1 cellular context compared by ENCODE assay signal in the genomic region with DNA sequence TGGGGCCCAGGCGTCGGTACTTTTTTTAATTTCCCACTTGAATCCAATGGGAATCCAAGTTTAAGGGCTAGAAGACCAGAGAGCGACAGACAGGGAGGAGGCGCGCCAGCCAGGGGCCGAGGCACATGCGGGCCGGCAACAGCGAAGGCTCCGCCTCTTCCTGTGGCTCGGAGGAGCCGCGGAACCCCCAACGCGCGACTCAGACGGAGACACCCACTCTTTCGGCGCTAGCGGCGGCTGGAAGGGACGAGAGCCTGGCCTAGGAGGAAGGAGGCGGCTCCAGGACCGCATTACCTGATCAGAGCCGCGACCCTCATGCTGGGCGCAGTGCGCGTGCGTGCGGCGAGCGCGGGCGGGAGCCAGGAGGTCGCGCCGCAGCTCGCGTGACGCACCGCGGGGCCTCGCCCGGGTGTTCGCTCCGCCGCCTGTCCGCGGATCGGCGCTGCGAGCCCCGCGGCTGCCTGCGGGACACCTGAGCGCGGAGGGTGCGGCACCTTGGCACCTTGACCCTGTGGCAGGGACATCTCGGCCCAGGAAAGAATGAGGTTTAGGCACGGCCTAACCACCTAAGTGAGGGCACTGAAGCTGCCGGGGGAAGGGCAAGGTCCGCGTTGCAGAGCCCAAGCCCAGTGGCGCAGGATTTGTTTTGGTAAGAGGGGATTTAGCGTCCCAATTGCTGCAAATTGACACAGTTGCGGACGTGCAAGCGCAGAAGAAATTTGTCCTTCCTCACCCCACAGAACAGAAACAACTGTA.
TF ChIP-seq lines count a peak whose summit lies in the region.

A gene with protein sequence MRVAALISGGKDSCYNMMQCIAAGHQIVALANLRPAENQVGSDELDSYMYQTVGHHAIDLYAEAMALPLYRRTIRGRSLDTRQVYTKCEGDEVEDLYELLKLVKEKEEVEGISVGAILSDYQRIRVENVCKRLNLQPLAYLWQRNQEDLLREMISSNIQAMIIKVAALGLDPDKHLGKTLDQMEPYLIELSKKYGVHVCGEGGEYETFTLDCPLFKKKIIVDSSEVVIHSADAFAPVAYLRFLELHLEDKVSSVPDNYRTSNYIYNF (minus strand): TSS at position 341 of the 756 bp plus-strand sequence. CDS start 24 bp downstream, at position 317.

TF ChIP-seq in K562, 482 proteins besides CTCF, POLR2A, EP300 and RAD21 (continued from another document and continues in another):
- TF ChIP-seq, protein P1, sequence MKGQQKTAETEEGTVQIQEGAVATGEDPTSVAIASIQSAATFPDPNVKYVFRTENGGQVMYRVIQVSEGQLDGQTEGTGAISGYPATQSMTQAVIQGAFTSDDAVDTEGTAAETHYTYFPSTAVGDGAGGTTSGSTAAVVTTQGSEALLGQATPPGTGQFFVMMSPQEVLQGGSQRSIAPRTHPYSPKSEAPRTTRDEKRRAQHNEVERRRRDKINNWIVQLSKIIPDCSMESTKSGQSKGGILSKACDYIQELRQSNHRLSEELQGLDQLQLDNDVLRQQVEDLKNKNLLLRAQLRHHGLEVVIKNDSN (CRISPR knock-in tag; IDR thresholded peaks at IDR 0.05): peak; percentile 21; the same call in 1 of the 2 replicates
- TF ChIP-seq, protein P2, sequence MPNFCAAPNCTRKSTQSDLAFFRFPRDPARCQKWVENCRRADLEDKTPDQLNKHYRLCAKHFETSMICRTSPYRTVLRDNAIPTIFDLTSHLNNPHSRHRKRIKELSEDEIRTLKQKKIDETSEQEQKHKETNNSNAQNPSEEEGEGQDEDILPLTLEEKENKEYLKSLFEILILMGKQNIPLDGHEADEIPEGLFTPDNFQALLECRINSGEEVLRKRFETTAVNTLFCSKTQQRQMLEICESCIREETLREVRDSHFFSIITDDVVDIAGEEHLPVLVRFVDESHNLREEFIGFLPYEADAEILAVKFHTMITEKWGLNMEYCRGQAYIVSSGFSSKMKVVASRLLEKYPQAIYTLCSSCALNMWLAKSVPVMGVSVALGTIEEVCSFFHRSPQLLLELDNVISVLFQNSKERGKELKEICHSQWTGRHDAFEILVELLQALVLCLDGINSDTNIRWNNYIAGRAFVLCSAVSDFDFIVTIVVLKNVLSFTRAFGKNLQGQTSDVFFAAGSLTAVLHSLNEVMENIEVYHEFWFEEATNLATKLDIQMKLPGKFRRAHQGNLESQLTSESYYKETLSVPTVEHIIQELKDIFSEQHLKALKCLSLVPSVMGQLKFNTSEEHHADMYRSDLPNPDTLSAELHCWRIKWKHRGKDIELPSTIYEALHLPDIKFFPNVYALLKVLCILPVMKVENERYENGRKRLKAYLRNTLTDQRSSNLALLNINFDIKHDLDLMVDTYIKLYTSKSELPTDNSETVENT (CRISPR knock-in tag; IDR thresholded peaks at IDR 0.05): peak; percentile 49; the same call in 1 of the 2 replicates
- TF ChIP-seq TEAD1 (CRISPR knock-in tag; IDR thresholded peaks at IDR 0.05): peak in 1 of 2 experiments; percentile 81; a peak in 2 of 4 replicates
- peak; percentile 90 for TF ChIP-seq PHF8 (IDR thresholded peaks at IDR 0.05; ENCODE audit: borderline replicate concordance, low read length)
- peak; percentile 98 for TF ChIP-seq NFE2 (IDR thresholded peaks at IDR 0.05; ENCODE audit: low read depth)
- peak; percentile 82 for TF ChIP-seq SUPT5H (IDR thresholded peaks at IDR 0.05)
- TF ChIP-seq, protein P3, sequence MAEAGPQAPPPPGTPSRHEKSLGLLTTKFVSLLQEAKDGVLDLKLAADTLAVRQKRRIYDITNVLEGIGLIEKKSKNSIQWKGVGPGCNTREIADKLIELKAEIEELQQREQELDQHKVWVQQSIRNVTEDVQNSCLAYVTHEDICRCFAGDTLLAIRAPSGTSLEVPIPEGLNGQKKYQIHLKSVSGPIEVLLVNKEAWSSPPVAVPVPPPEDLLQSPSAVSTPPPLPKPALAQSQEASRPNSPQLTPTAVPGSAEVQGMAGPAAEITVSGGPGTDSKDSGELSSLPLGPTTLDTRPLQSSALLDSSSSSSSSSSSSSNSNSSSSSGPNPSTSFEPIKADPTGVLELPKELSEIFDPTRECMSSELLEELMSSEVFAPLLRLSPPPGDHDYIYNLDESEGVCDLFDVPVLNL (CRISPR knock-in tag; IDR thresholded peaks at IDR 0.05; ENCODE audit: low read depth): no peak
- TF ChIP-seq, protein P4, sequence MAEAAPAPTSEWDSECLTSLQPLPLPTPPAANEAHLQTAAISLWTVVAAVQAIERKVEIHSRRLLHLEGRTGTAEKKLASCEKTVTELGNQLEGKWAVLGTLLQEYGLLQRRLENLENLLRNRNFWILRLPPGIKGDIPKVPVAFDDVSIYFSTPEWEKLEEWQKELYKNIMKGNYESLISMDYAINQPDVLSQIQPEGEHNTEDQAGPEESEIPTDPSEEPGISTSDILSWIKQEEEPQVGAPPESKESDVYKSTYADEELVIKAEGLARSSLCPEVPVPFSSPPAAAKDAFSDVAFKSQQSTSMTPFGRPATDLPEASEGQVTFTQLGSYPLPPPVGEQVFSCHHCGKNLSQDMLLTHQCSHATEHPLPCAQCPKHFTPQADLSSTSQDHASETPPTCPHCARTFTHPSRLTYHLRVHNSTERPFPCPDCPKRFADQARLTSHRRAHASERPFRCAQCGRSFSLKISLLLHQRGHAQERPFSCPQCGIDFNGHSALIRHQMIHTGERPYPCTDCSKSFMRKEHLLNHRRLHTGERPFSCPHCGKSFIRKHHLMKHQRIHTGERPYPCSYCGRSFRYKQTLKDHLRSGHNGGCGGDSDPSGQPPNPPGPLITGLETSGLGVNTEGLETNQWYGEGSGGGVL (CRISPR knock-in tag; IDR thresholded peaks at IDR 0.05): no peak
- TF ChIP-seq POLR2B (IDR thresholded peaks at IDR 0.05; ENCODE audit: low read depth, partially characterized antibody): peak; percentile 56
- no peak for TF ChIP-seq ZNF785 (CRISPR knock-in tag; IDR thresholded peaks at IDR 0.05)
- peak; percentile 58; the same call in 1 of the 2 replicates for TF ChIP-seq KLF13 (tag; IDR thresholded peaks at IDR 0.05; ENCODE audit: borderline replicate concordance, low read depth)
- no peak for TF ChIP-seq ZNF347 (CRISPR knock-in tag; IDR thresholded peaks at IDR 0.05; ENCODE audit: low read depth)
- no peak for TF ChIP-seq ATF1 (CRISPR knock-in tag; IDR thresholded peaks at IDR 0.05)
- TF ChIP-seq ATF1 (tag; IDR thresholded peaks at IDR 0.05): peak; percentile 94
- TF ChIP-seq, protein P5, sequence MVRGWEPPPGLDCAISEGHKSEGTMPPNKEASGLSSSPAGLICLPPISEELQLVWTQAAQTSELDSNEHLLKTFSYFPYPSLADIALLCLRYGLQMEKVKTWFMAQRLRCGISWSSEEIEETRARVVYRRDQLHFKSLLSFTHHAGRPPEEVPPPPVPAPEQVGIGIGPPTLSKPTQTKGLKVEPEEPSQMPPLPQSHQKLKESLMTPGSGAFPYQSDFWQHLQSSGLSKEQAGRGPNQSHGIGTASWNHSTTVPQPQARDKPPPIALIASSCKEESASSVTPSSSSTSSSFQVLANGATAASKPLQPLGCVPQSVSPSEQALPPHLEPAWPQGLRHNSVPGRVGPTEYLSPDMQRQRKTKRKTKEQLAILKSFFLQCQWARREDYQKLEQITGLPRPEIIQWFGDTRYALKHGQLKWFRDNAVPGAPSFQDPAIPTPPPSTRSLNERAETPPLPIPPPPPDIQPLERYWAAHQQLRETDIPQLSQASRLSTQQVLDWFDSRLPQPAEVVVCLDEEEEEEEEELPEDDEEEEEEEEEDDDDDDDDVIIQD (CRISPR knock-in tag; IDR thresholded peaks at IDR 0.05): no peak
- no peak for TF ChIP-seq CBX8 (IDR thresholded peaks at IDR 0.05; ENCODE audit: borderline replicate concordance, extremely low read depth, low read depth, low read length, poor library complexity, severe bottlenecking)
- no peak for TF ChIP-seq RBM14 (IDR thresholded peaks at IDR 0.05; ENCODE audit: borderline replicate concordance, insufficient read depth, low read depth, low read length)
- TF ChIP-seq, protein P6, sequence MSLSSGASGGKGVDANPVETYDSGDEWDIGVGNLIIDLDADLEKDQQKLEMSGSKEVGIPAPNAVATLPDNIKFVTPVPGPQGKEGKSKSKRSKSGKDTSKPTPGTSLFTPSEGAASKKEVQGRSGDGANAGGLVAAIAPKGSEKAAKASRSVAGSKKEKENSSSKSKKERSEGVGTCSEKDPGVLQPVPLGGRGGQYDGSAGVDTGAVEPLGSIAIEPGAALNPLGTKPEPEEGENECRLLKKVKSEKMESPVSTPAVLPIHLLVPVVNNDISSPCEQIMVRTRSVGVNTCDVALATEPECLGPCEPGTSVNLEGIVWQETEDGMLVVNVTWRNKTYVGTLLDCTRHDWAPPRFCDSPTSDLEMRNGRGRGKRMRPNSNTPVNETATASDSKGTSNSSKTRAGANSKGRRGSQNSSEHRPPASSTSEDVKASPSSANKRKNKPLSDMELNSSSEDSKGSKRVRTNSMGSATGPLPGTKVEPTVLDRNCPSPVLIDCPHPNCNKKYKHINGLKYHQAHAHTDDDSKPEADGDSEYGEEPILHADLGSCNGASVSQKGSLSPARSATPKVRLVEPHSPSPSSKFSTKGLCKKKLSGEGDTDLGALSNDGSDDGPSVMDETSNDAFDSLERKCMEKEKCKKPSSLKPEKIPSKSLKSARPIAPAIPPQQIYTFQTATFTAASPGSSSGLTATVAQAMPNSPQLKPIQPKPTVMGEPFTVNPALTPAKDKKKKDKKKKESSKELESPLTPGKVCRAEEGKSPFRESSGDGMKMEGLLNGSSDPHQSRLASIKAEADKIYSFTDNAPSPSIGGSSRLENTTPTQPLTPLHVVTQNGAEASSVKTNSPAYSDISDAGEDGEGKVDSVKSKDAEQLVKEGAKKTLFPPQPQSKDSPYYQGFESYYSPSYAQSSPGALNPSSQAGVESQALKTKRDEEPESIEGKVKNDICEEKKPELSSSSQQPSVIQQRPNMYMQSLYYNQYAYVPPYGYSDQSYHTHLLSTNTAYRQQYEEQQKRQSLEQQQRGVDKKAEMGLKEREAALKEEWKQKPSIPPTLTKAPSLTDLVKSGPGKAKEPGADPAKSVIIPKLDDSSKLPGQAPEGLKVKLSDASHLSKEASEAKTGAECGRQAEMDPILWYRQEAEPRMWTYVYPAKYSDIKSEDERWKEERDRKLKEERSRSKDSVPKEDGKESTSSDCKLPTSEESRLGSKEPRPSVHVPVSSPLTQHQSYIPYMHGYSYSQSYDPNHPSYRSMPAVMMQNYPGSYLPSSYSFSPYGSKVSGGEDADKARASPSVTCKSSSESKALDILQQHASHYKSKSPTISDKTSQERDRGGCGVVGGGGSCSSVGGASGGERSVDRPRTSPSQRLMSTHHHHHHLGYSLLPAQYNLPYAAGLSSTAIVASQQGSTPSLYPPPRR (CRISPR knock-in tag; IDR thresholded peaks at IDR 0.05; ENCODE audit: borderline replicate concordance): 0 out of 2 replicates have a peak, but pooled peaks have one; percentile 49
- TF ChIP-seq PRMT5 (CRISPR knock-in tag; IDR thresholded peaks at IDR 0.05): no peak
- no peak for TF ChIP-seq PTBP1 (IDR thresholded peaks at IDR 0.05; ENCODE audit: low read depth, low read length)
- TF ChIP-seq PCBP2 (IDR thresholded peaks at IDR 0.05; ENCODE audit: low read depth, low read length, poor library complexity, severe bottlenecking): no peak
- TF ChIP-seq, protein P7, sequence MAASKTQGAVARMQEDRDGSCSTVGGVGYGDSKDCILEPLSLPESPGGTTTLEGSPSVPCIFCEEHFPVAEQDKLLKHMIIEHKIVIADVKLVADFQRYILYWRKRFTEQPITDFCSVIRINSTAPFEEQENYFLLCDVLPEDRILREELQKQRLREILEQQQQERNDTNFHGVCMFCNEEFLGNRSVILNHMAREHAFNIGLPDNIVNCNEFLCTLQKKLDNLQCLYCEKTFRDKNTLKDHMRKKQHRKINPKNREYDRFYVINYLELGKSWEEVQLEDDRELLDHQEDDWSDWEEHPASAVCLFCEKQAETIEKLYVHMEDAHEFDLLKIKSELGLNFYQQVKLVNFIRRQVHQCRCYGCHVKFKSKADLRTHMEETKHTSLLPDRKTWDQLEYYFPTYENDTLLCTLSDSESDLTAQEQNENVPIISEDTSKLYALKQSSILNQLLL (CRISPR knock-in tag; IDR thresholded peaks at IDR 0.05; ENCODE audit: borderline replicate concordance): no peak
- TF ChIP-seq, protein P8, sequence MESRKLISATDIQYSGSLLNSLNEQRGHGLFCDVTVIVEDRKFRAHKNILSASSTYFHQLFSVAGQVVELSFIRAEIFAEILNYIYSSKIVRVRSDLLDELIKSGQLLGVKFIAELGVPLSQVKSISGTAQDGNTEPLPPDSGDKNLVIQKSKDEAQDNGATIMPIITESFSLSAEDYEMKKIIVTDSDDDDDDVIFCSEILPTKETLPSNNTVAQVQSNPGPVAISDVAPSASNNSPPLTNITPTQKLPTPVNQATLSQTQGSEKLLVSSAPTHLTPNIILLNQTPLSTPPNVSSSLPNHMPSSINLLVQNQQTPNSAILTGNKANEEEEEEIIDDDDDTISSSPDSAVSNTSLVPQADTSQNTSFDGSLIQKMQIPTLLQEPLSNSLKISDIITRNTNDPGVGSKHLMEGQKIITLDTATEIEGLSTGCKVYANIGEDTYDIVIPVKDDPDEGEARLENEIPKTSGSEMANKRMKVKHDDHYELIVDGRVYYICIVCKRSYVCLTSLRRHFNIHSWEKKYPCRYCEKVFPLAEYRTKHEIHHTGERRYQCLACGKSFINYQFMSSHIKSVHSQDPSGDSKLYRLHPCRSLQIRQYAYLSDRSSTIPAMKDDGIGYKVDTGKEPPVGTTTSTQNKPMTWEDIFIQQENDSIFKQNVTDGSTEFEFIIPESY (CRISPR knock-in tag; IDR thresholded peaks at IDR 0.05): no peak; the same call in 1 of the 2 replicates
- TF ChIP-seq, protein P9, sequence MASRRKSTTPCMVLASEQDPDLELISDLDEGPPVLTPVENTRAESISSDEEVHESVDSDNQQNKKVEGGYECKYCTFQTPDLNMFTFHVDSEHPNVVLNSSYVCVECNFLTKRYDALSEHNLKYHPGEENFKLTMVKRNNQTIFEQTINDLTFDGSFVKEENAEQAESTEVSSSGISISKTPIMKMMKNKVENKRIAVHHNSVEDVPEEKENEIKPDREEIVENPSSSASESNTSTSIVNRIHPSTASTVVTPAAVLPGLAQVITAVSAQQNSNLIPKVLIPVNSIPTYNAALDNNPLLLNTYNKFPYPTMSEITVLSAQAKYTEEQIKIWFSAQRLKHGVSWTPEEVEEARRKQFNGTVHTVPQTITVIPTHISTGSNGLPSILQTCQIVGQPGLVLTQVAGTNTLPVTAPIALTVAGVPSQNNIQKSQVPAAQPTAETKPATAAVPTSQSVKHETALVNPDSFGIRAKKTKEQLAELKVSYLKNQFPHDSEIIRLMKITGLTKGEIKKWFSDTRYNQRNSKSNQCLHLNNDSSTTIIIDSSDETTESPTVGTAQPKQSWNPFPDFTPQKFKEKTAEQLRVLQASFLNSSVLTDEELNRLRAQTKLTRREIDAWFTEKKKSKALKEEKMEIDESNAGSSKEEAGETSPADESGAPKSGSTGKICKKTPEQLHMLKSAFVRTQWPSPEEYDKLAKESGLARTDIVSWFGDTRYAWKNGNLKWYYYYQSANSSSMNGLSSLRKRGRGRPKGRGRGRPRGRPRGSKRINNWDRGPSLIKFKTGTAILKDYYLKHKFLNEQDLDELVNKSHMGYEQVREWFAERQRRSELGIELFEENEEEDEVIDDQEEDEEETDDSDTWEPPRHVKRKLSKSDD (conservative IDR thresholded peaks at IDR 0.05; ENCODE audit: low read length): no peak
- TF ChIP-seq ZNF274 (IDR thresholded peaks at IDR 0.05; ENCODE audit: borderline replicate concordance, low read depth, low read length): no peak
- TF ChIP-seq ZNF766 (CRISPR knock-in tag; conservative IDR thresholded peaks at IDR 0.05): peak; percentile 14; the same call in 1 of the 2 replicates
- TF ChIP-seq, protein P10, sequence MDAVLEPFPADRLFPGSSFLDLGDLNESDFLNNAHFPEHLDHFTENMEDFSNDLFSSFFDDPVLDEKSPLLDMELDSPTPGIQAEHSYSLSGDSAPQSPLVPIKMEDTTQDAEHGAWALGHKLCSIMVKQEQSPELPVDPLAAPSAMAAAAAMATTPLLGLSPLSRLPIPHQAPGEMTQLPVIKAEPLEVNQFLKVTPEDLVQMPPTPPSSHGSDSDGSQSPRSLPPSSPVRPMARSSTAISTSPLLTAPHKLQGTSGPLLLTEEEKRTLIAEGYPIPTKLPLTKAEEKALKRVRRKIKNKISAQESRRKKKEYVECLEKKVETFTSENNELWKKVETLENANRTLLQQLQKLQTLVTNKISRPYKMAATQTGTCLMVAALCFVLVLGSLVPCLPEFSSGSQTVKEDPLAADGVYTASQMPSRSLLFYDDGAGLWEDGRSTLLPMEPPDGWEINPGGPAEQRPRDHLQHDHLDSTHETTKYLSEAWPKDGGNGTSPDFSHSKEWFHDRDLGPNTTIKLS (IDR thresholded peaks at IDR 0.05; ENCODE audit: borderline replicate concordance, low read depth): 0 out of 2 replicates have a peak, but pooled peaks have one; percentile 47
